In the genomic region with DNA sequence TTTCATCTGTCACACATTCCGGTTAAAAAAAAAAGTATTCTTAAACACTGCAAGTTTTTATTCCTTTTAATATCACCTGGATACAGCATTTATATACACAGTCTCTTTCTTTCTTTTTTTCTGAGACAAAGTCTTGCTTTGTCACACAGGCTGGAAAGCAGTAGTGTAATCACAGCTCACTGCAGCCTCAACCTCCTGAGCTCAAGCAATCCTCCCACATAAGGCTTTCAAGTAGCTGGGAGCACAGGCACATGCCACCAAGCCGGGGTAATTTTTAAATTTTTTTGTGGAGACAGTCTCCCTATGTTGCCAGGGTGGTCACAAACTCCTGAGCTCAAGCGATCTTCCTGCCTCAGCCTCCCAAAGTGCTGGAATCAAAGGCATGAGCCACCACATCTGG, we compare ENCODE assay signal across 35 cellular contexts. TPM values are rescaled to one million over a fixed set of nuclear protein-coding genes. Genes with fewer than 3 reads are reported as not detected.
"Had no signal": no experiment of that assay in that cellular context is flagged by ENCODE, and none has a peak within 500 bp of the region (broad histone marks: within the 10 kb centered on the region; RNA-seq: fewer than 3 reads in every experiment).

No MANE protein-coding gene starts in this region.

- DNase-seq: Karpas-422, Kasumi-1, KG1, MG63, MM.1S, MV-4-11, NCI-H1048, NCI-H1092, NCI-H1092 treated with DMSO at 0.1 percent for 48 hours, NCI-H1105, NCI-H1105 treated with DMSO at 0.1 percent for 48 hours, NCI-H1417, NCI-H1417 treated with DMSO at 0.1 percent for 48 hours, NCI-H1436, NCI-H1436 treated with DMSO at 0.1 percent for 48 hours, NCI-H146, NCI-H1694, NCI-H1694 treated with DMSO at 0.1 percent for 48 hours, NCI-H187, NCI-H187 treated with DMSO at 0.1 percent for 48 hours, NCI-H1930, NCI-H2029, NCI-H2029 treated with DMSO at 0.1 percent for 48 hours, NCI-H2081, NCI-H2081 treated with DMSO at 0.1 percent for 48 hours, NCI-H2107, NCI-H2171, NCI-H2171 treated with DMSO at 0.1 percent for 48 hours, NCI-H2227 treated with DMSO at 0.1 percent for 48 hours, NCI-H226, NCI-H345, NCI-H446, NCI-H446 treated with DMSO at 0.1 percent for 48 hours, NCI-H510A had no signal

- H3K9me3 ChIP-seq: MG63 had no signal

RNA-seq across cellular contexts. Expression of a gene that starts 53.6 kb away (rescaled TPM):
- total RNA-seq: MCF 10A had no signal
